ENCODE assay signal across 14 cellular contexts in genomic region chr14:68449565-68450295, GRCh38.
DNase-seq lines count a peak whose midpoint lies in the region; ATAC-seq, FAIRE-seq and TF ChIP-seq lines count a peak whose summit lies in the region.
"Had no signal": no experiment of that assay in that cellular context is flagged by ENCODE, and none has a peak within 500 bp of the region (broad histone marks: within the 10 kb centered on the region; RNA-seq: fewer than 3 reads in every experiment).

No MANE protein-coding gene starts in this region.

- H3K23ac ChIP-seq in mesendoderm (ENCODE audit: low read length): no peak overlapping the region

- SMC1A ChIA-PET in GM12878 (lab: Charles Lee; ENCODE audit: uncharacterized antibody, unreplicated experiment): interaction anchor here (0.6 to 3.4 kb wide), 13 partner anchors 8 to 340 kb away, joined by 3 to 17 read pairs (median 3); no protein-coding TSS in a partner anchor

- H2BK5ac ChIP-seq in mesendoderm (ENCODE audit: low read length): no peak overlapping the region

- no peak overlapping the region for H2BK120ac ChIP-seq in mesendoderm (ENCODE audit: low read depth, low read length)

- ATAC-seq in HG02798 (IDR thresholded peaks at IDR 0.05; ENCODE audit: poor library complexity, unreplicated experiment) (peak; percentile 33), GM12878 (no peak), GM21515 (IDR thresholded peaks at IDR 0.05; ENCODE audit: unreplicated experiment) (no peak), GM18909 (IDR thresholded peaks at IDR 0.05; ENCODE audit: poor library complexity, unreplicated experiment) (no peak)
- ATAC-seq: K562 had no signal

- POLR2A ChIA-PET in GM12878 (lab: Charles Lee): interaction anchor here (0.6 to 1.8 kb wide), 7 partner anchors 8 to 157 kb away, joined by 3 to 6 read pairs (median 3); no protein-coding TSS in a partner anchor

- peak overlapping the region; percentile 35 for H3K56ac ChIP-seq in mesendoderm (ENCODE audit: low read length)

- H3K4me3 ChIP-seq in GM12878 (no peak overlapping the region), mesendoderm (ENCODE audit: low read length) (no peak overlapping the region), suprapubic skin (no peak overlapping the region)
- H3K4me3 ChIP-seq: K562 had no signal

- in situ Hi-C loops in GM12878 (cut with MboI): no loop called here

- RAD21 ChIA-PET in GM12878 (lab: Charles Lee; ENCODE audit: unreplicated experiment): interaction anchor here (0.6 to 2.2 kb wide), 7 partner anchors 18 to 201 kb away, joined by 3 to 6 read pairs (median 4); no protein-coding TSS in a partner anchor

- H3K36me3 ChIP-seq in GM12878 (ENCODE audit: control insufficient read depth in 2 of 2, insufficient read depth in 2 of 2, low read length in 1 of 2) (no peaks in the 10 kb centered on the region), mesendoderm (ENCODE audit: control insufficient read depth, insufficient read depth, low read length) (no peaks in the 10 kb centered on the region), suprapubic skin (no peaks in the 10 kb centered on the region)
- H3K36me3 ChIP-seq: neutrophil had no signal

- no peak for TF ChIP-seq CTCF in GM12878 (IDR thresholded peaks at IDR 0.05 in 2 of 3, conservative IDR thresholded peaks at IDR 0.05 in 1 of 3; ENCODE audit: control insufficient read depth in 2 of 3, extremely low read depth in 1 of 3, insufficient read depth in 1 of 3, low read depth in 3 of 3, low read length in 3 of 3)
- TF ChIP-seq CTCF in suprapubic skin (IDR thresholded peaks at IDR 0.05): no peak

- no peak overlapping the region for H3K18ac ChIP-seq in mesendoderm (ENCODE audit: low read length)

- H4K5ac ChIP-seq in mesendoderm (ENCODE audit: low read length): no peak overlapping the region

- TF ChIP-seq EP300 in GM12878 (IDR thresholded peaks at IDR 0.05; ENCODE audit: borderline replicate concordance in 1 of 2, control insufficient read depth in 1 of 2, low read depth in 2 of 2, low read length in 2 of 2): no peak
- TF ChIP-seq EP300 in suprapubic skin (IDR thresholded peaks at IDR 0.05): no peak

- TF ChIP-seq POLR2A in GM12878 (IDR thresholded peaks at IDR 0.05; ENCODE audit: low read depth, low read length): no peak
- TF ChIP-seq POLR2A in suprapubic skin (IDR thresholded peaks at IDR 0.05): no peak

- H3K27me3 ChIP-seq in GM12878 (replicated peaks in 1 of 2; ENCODE audit: control insufficient read depth in 2 of 2, insufficient read depth in 2 of 2, low read length in 1 of 2) (no peaks in the 10 kb centered on the region), mesendoderm (ENCODE audit: insufficient read depth, low read length, poor library complexity) (peaks cover 2% of the 10 kb centered on the region), suprapubic skin (no peaks in the 10 kb centered on the region)
- H3K27me3 ChIP-seq: neutrophil had no signal

- peak overlapping the region; percentile 42 for H2AFZ ChIP-seq in GM12878 (ENCODE audit: control insufficient read depth, low read depth, low read length)

- no peaks in the 10 kb centered on the region for H3K79me1 ChIP-seq in mesendoderm (ENCODE audit: low read length)

- H2BK15ac ChIP-seq in mesendoderm (replicated peaks; ENCODE audit: low read depth): no peak overlapping the region

- H3K9ac ChIP-seq in GM12878 (ENCODE audit: control insufficient read depth, insufficient read depth, low read length): no peak overlapping the region
- no peak overlapping the region for H3K9ac ChIP-seq in mesendoderm (ENCODE audit: low read length)

- intact Hi-C loops in GM12878 (cut with micrococcal nuclease; ENCODE audit: unreplicated experiment): no loop called here

- H3K79me2 ChIP-seq in GM12878 (ENCODE audit: control insufficient read depth, insufficient read depth, low read length) (no peaks in the 10 kb centered on the region), mesendoderm (ENCODE audit: control insufficient read depth, insufficient read depth, low read length) (no peaks in the 10 kb centered on the region)

- no peak overlapping the region for H3K4ac ChIP-seq in mesendoderm (ENCODE audit: low read depth, low read length)

- WGBS in GM12878 (ENCODE audit: insufficient coverage, insufficient replicate concordance, low lambda C conversion rate, missing lambda C conversion rate): 94% methylated on average over 5 of the region's 5 CpGs
- no CpG with 5 or more reads among the region's 5 CpGs for WGBS in mesendoderm (ENCODE audit: extremely low coverage, insufficient coverage, low lambda C conversion rate)
- 57% methylated on average over 5 of the region's 5 CpGs for WGBS in suprapubic skin

- no peak overlapping the region for H4K8ac ChIP-seq in mesendoderm (ENCODE audit: low read depth, low read length)

- H3K9me3 ChIP-seq in GM12878 (replicated peaks; ENCODE audit: control insufficient read depth, insufficient read depth, low read length) (peaks cover 5% of the 10 kb centered on the region), suprapubic skin (peaks cover 4% of the 10 kb centered on the region)
- H3K9me3 ChIP-seq: neutrophil had no signal

- no peak overlapping the region for H2AK5ac ChIP-seq in mesendoderm (ENCODE audit: low read length)

- no peak for DNase-seq in GM12878 (ENCODE audit: low read depth, low spot score)
- peak; percentile 78 for DNase-seq in mesendoderm
- DNase-seq in suprapubic skin (ENCODE audit: low spot score in 2 of 2): no peak
- DNase-seq in DMS 273 (lab: John Stamatoyannopoulos, UW; ENCODE audit: unreplicated experiment): no peak
- DNase-seq in NCI-H146 treated with DMSO at 0.1 percent for 48 hours (lab: John Stamatoyannopoulos, UW; ENCODE audit: unreplicated experiment): no peak
- DNase-seq: kidney glomerular epithelial cell, NCI-H1930, OCI-M1 had no signal

- H3K27ac ChIP-seq in GM12878 (ENCODE audit: control insufficient read depth, insufficient read depth): 0 out of 2 replicates have a peak overlapping the region, but pooled peaks have one; percentile 12
- H3K27ac ChIP-seq in mesendoderm (ENCODE audit: low read depth, low read length): no peak overlapping the region
- H3K27ac ChIP-seq in suprapubic skin: peak overlapping the region; percentile 1
- H3K27ac ChIP-seq: neutrophil had no signal

- H4K20me1 ChIP-seq in GM12878 (ENCODE audit: control insufficient read depth, insufficient read depth): no peaks in the 10 kb centered on the region

- CTCF ChIA-PET in GM12878 (lab: Yijun Ruan, JAX): interaction anchor here (0.6 to 3.4 kb wide), 4 partner anchors 17 to 274 kb away, joined by 3 to 9 read pairs (median 4); no protein-coding TSS in a partner anchor

- peaks cover 5% of the 10 kb centered on the region; the same call in 1 of the 2 replicates for H3K4me1 ChIP-seq in GM12878 (ENCODE audit: control insufficient read depth, insufficient read depth, low read length)
- peaks cover 4% of the 10 kb centered on the region for H3K4me1 ChIP-seq in mesendoderm (ENCODE audit: control insufficient read depth, low read depth, low read length)
- H3K4me1 ChIP-seq in suprapubic skin: peaks cover 32% of the 10 kb centered on the region

- BruUV-seq in GM12878 (replicated peaks; lab: Mats Ljungman, UMichigan): no TSS peak

- no peak for TF ChIP-seq RAD21 in GM12878 (IDR thresholded peaks at IDR 0.05; ENCODE audit: insufficient read depth, low read depth, low read length)

- FAIRE-seq in GM12878 (lab: Jason Lieb, UNC): no peak
- FAIRE-seq: colon, K562 had no signal

- no peak overlapping the region for H3K4me2 ChIP-seq in GM12878 (ENCODE audit: control insufficient read depth, insufficient read depth)
- H3K4me2 ChIP-seq in mesendoderm (ENCODE audit: low read length): no peak overlapping the region

TF ChIP-seq in GM12878, 131 proteins besides CTCF, POLR2A, EP300 and RAD21:
- TF ChIP-seq TCF12 (IDR thresholded peaks at IDR 0.05; ENCODE audit: low read depth, low read length): 0 out of 2 replicates have a peak, but pooled peaks have one; percentile 49
- TF ChIP-seq ZBTB11 (CRISPR knock-in tag; IDR thresholded peaks at IDR 0.05): no peak
- no peak for TF ChIP-seq BCL3 (IDR thresholded peaks at IDR 0.05; ENCODE audit: borderline replicate concordance, insufficient read depth, low read depth, low read length, poor library complexity, severe bottlenecking)
- no peak for TF ChIP-seq SP1 (IDR thresholded peaks at IDR 0.05; ENCODE audit: low read depth, low read length)
- TF ChIP-seq IKZF2 (IDR thresholded peaks at IDR 0.05): no peak; a peak in 2 of 4 replicates
- TF ChIP-seq MYB (IDR thresholded peaks at IDR 0.05; ENCODE audit: borderline replicate concordance, low read depth, low read length): no peak
